In the genomic region with DNA sequence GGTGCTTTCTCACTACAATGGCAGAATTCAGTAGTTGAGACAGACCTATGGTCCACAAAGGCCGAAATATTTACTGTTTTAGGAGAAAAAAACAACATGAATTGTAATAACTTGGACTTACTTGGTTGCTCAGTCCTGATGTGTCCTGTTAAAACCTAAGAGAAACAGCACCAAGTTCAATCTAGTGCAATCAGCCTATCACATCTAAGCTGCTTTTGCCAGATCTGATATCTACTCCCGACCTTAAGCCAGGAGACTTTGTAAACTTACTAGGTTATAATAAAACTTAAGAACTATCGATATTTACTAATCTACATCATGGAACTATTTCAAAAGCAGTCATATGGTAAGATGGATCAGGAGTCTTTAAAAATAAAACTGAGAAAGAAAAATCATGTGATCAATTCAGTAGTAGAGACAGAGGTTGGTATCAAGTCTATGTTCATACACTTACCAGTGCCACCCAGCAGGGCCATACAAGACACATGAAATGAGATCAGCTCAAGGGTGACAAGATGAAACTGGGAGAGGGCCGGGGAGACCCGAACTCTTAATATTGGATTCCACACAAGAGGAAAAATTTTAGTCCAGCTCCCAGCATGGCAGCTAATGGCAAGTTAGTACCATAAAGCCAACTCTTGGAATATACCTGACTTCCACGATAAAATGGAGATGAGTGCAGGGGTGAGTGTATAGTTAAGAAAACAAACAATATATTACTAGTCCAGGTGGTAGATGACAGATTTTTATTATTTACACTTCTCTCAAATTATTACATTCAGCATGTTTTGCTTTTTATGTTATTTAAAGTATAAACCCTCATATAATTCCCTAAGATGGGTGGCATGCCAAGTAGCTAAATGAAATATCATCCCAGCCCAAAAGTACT, we compare ENCODE assay signal across 15 cellular contexts. TPM values are rescaled to one million over a fixed set of nuclear protein-coding genes. Genes with fewer than 3 reads are reported as not detected.
DNase-seq lines count a peak whose midpoint lies in the region; ATAC-seq and TF ChIP-seq lines count a peak whose summit lies in the region.
"Had no signal": no experiment of that assay in that cellular context is flagged by ENCODE, and none has a peak within 500 bp of the region (broad histone marks: within the 10 kb centered on the region; RNA-seq: fewer than 3 reads in every experiment).

No MANE protein-coding gene starts in this region.

- H3K9me3 ChIP-seq in PC-9 (ENCODE audit: insufficient read depth, low read depth): no peaks in the 10 kb centered on the region
- no peaks in the 10 kb centered on the region for H3K9me3 ChIP-seq in psoas muscle
- H3K9me3 ChIP-seq: suprapubic skin had no signal

- H3K4me2 ChIP-seq in PC-9: no peak overlapping the region

- H4K20me1 ChIP-seq in PC-9 (ENCODE audit: insufficient read depth): no peaks in the 10 kb centered on the region; the same call in 1 of the 2 replicates

- CTCF ChIA-PET in activated CD8-positive, alpha-beta T cell treated with anti-CD3 and anti-CD28 coated beads for 36 hours (lab: Charles Lee): interaction anchor here (0.7 to 4.2 kb wide), 8 partner anchors 8 to 418 kb away, joined by 3 to 23 read pairs (median 4); no protein-coding TSS in a partner anchor
- CTCF ChIA-PET in activated CD8-positive, alpha-beta T cell treated with anti-CD3 and anti-CD28 coated beads, Interleukin-2, amount 10 ng/mL, durations not matched to agents 7 days and 5 days (lab: Charles Lee): interaction anchor here (0.8 to 4.0 kb wide), 8 partner anchors 9 to 697 kb away, joined by 3 to 31 read pairs (median 5); no protein-coding TSS in a partner anchor
- CTCF ChIA-PET in PC-9 (lab: Charles Lee): interaction anchor here (0.6 kb wide), 1 partner anchor 14 kb away, joined by 8 read pairs; no protein-coding TSS in a partner anchor

- H3K9me3 Mint-ChIP-seq in activated CD8-positive, alpha-beta T cell treated with anti-CD3 and anti-CD28 coated beads for 36 hours: no peaks in the 10 kb centered on the region
- no peaks in the 10 kb centered on the region for H3K9me3 Mint-ChIP-seq in activated CD8-positive, alpha-beta T cell treated with anti-CD3 and anti-CD28 coated beads, Interleukin-2, amount 10 ng/mL, durations not matched to agents 7 days and 5 days (ENCODE audit: insufficient read depth)
- H3K9me3 Mint-ChIP-seq: activated CD4-positive, alpha-beta T cell treated with anti-CD3 and anti-CD28 coated beads, Interleukin-2, amount 10 ng/mL, durations not matched to agents 24 days and 14 days had no signal

- no peaks in the 10 kb centered on the region for H3K27me3 ChIP-seq in PC-9 (ENCODE audit: insufficient read depth, low read depth)
- no peaks in the 10 kb centered on the region for H3K27me3 ChIP-seq in psoas muscle (ENCODE audit: insufficient read depth in 3 of 3, low read length in 2 of 3)
- H3K27me3 ChIP-seq: dorsolateral prefrontal cortex, suprapubic skin had no signal

- 85 to 92% (median 87%) methylated on average over 6 of the region's 6 CpGs for WGBS in psoas muscle, 3 donors

- H3K36me3 ChIP-seq in PC-9 (ENCODE audit: low read depth) (peaks cover 11% of the 10 kb centered on the region; the same call in 1 of the 2 replicates), psoas muscle (ENCODE audit: insufficient read depth in 1 of 2, low read depth in 1 of 2) (peaks cover 0 to 19% of the 10 kb centered on the region in 2 donors)

- ATAC-seq in activated CD8-positive, alpha-beta T cell treated with anti-CD3 and anti-CD28 coated beads for 36 hours: peak; percentile 29
- ATAC-seq in activated CD8-positive, alpha-beta T cell treated with anti-CD3 and anti-CD28 coated beads, Interleukin-2, amount 10 ng/mL, durations not matched to agents 7 days and 5 days: no peak
- peak in 2 of 4 donors; percentile 12 to 32 for ATAC-seq in psoas muscle
- no peak for ATAC-seq in HG03159 (IDR thresholded peaks at IDR 0.05; ENCODE audit: unreplicated experiment)

- no peak for TF ChIP-seq CTCF in activated CD8-positive, alpha-beta T cell treated with anti-CD3 and anti-CD28 coated beads for 36 hours (IDR thresholded peaks at IDR 0.05)
- TF ChIP-seq CTCF in PC-9 (conservative IDR thresholded peaks at IDR 0.05): no peak
- no peak for TF ChIP-seq CTCF in choroid plexus epithelial cell (conservative IDR thresholded peaks at IDR 0.05; ENCODE audit: low read depth, low read length)
- TF ChIP-seq CTCF in psoas muscle (IDR thresholded peaks at IDR 0.05): no peak

- no peak overlapping the region for H3K4me3 ChIP-seq in PC-9
- no peak overlapping the region for H3K4me3 ChIP-seq in choroid plexus epithelial cell (ENCODE audit: low read depth, low read length)
- no peak overlapping the region for H3K4me3 ChIP-seq in psoas muscle
- H3K4me3 ChIP-seq: dorsolateral prefrontal cortex, suprapubic skin had no signal

- peak overlapping the region; percentile 45 for H3K27ac Mint-ChIP-seq in activated CD8-positive, alpha-beta T cell treated with anti-CD3 and anti-CD28 coated beads for 36 hours
- no peak overlapping the region for H3K27ac Mint-ChIP-seq in activated CD8-positive, alpha-beta T cell treated with anti-CD3 and anti-CD28 coated beads, Interleukin-2, amount 10 ng/mL, durations not matched to agents 7 days and 5 days
- H3K27ac Mint-ChIP-seq: activated CD4-positive, alpha-beta T cell treated with anti-CD3 and anti-CD28 coated beads, Interleukin-2, amount 10 ng/mL, durations not matched to agents 24 days and 14 days had no signal

- H3K4me1 Mint-ChIP-seq in activated CD8-positive, alpha-beta T cell treated with anti-CD3 and anti-CD28 coated beads for 36 hours (ENCODE audit: low read depth): peaks cover 28% of the 10 kb centered on the region
- peaks cover 6% of the 10 kb centered on the region for H3K4me1 Mint-ChIP-seq in activated CD8-positive, alpha-beta T cell treated with anti-CD3 and anti-CD28 coated beads, Interleukin-2, amount 10 ng/mL, durations not matched to agents 7 days and 5 days (ENCODE audit: low read depth)

- no TSS peak for BruUV-seq in PC-9 (replicated peaks; lab: Mats Ljungman, UMichigan)

- no peak for DNase-seq in activated CD8-positive, alpha-beta T cell treated with anti-CD3 and anti-CD28 coated beads for 36 hours
- no peak for DNase-seq in activated CD8-positive, alpha-beta T cell treated with anti-CD3 and anti-CD28 coated beads, Interleukin-2, amount 10 ng/mL, durations not matched to agents 7 days and 5 days
- no peak for DNase-seq in PC-9
- DNase-seq in choroid plexus epithelial cell (ENCODE audit: low read depth): peak; percentile 39
- DNase-seq in psoas muscle: no peak
- DNase-seq in AG20443 (ENCODE audit: low spot score): no peak
- no peak for DNase-seq in HT-29 (ENCODE audit: low spot score)
- DNase-seq: activated CD4-positive, alpha-beta T cell treated with anti-CD3 and anti-CD28 coated beads, Interleukin-2, amount 10 ng/mL, durations not matched to agents 24 days and 14 days; activated T-cell treated with anti-CD3 and anti-CD28 coated beads, Interleukin-2, amount 50 U/mL, for 48 hours; dorsolateral prefrontal cortex; hypothalamus; NCI-H187 treated with DMSO at 0.1 percent for 48 hours; stimulated activated CD4-positive, alpha-beta T cell treated with anti-CD3 and anti-CD28 coated beads, Interleukin-15, amount 100 ng/mL, for 24 hours had no signal

- H2AFZ ChIP-seq in PC-9: no peak overlapping the region

- H3K27ac ChIP-seq in PC-9 (peak overlapping the region; percentile 55), psoas muscle (peak overlapping the region; percentile 71)
- H3K27ac ChIP-seq: suprapubic skin had no signal

- H3K4me1 ChIP-seq in PC-9 (replicated peaks; ENCODE audit: insufficient read depth) (peaks cover 14% of the 10 kb centered on the region; the same call in 1 of the 2 replicates), psoas muscle (peaks cover 24% of the 10 kb centered on the region)

- peaks cover 47% of the 10 kb centered on the region for H3F3A ChIP-seq in PC-9 (ENCODE audit: insufficient read depth, low read depth)

- POLR2A ChIA-PET in activated CD8-positive, alpha-beta T cell treated with anti-CD3 and anti-CD28 coated beads for 36 hours (lab: Charles Lee): interaction anchor here (0.9 to 1.8 kb wide), 2 partner anchors 10 to 31 kb away, joined by 3 to 5 read pairs; no protein-coding TSS in a partner anchor
- POLR2A ChIA-PET in activated CD8-positive, alpha-beta T cell treated with anti-CD3 and anti-CD28 coated beads, Interleukin-2, amount 10 ng/mL, durations not matched to agents 7 days and 5 days (lab: Charles Lee): no interaction called here
- POLR2A ChIA-PET in PC-9 (lab: Charles Lee; ENCODE audit: unreplicated experiment): no interaction called here

- no peaks in the 10 kb centered on the region for H3K79me2 ChIP-seq in PC-9 (ENCODE audit: low read depth)

- intact Hi-C loops in activated CD8-positive, alpha-beta T cell treated with anti-CD3 and anti-CD28 coated beads for 36 hours (cut with micrococcal nuclease): no loop called here
- intact Hi-C loops in PC-9 (cut with micrococcal nuclease; ENCODE audit: unreplicated experiment): no loop called here
- intact Hi-C loops in psoas muscle (cut with DNase I): loop anchor here in 1 of 2 donors (5.0 kb wide), 1 partner anchor 418 kb away; no protein-coding TSS in a partner anchor

- H3K9me2 ChIP-seq in PC-9 (ENCODE audit: insufficient read depth): no peaks in the 10 kb centered on the region

- H3K36me3 Mint-ChIP-seq in activated CD8-positive, alpha-beta T cell treated with anti-CD3 and anti-CD28 coated beads for 36 hours (ENCODE audit: low read depth): peaks cover 40% of the 10 kb centered on the region
- H3K36me3 Mint-ChIP-seq in activated CD8-positive, alpha-beta T cell treated with anti-CD3 and anti-CD28 coated beads, Interleukin-2, amount 10 ng/mL, durations not matched to agents 7 days and 5 days (ENCODE audit: low read depth): peaks cover 59% of the 10 kb centered on the region

- no peaks in the 10 kb centered on the region for H3K27me3 Mint-ChIP-seq in activated CD8-positive, alpha-beta T cell treated with anti-CD3 and anti-CD28 coated beads for 36 hours
- H3K27me3 Mint-ChIP-seq in activated CD8-positive, alpha-beta T cell treated with anti-CD3 and anti-CD28 coated beads, Interleukin-2, amount 10 ng/mL, durations not matched to agents 7 days and 5 days (ENCODE audit: low read depth): no peaks in the 10 kb centered on the region
- H3K27me3 Mint-ChIP-seq: activated CD4-positive, alpha-beta T cell treated with anti-CD3 and anti-CD28 coated beads, Interleukin-2, amount 10 ng/mL, durations not matched to agents 24 days and 14 days had no signal

- H3K4me3 Mint-ChIP-seq in activated CD8-positive, alpha-beta T cell treated with anti-CD3 and anti-CD28 coated beads for 36 hours: no peak overlapping the region
- no peak overlapping the region for H3K4me3 Mint-ChIP-seq in activated CD8-positive, alpha-beta T cell treated with anti-CD3 and anti-CD28 coated beads, Interleukin-2, amount 10 ng/mL, durations not matched to agents 7 days and 5 days
- H3K4me3 Mint-ChIP-seq: activated CD4-positive, alpha-beta T cell treated with anti-CD3 and anti-CD28 coated beads, Interleukin-2, amount 10 ng/mL, durations not matched to agents 24 days and 14 days had no signal

RNA-seq across cellular contexts. Expression of a gene that starts 27.5 kb away (rescaled TPM):
- 10 to 100 TPM; 54.9 to 61.9 TPM for total RNA-seq in activated CD8-positive, alpha-beta T cell treated with anti-CD3 and anti-CD28 coated beads for 36 hours
- total RNA-seq in activated CD8-positive, alpha-beta T cell treated with anti-CD3 and anti-CD28 coated beads, Interleukin-2, amount 10 ng/mL, durations not matched to agents 7 days and 5 days: 10 to 100 TPM; 56.3 to 61.0 TPM
- total RNA-seq in PC-9 (2021) (38.7 and 51.0 TPM in 2 replicates), psoas muscle (100 to 1,000 TPM; 187 to 254 (median 211) TPM)
- polyA plus RNA-seq in psoas muscle: 100 to 1,000 TPM in 1 of 3 donors, 10 to 100 TPM in 2; 48.3 to 108 (median 76.1) TPM
- 120 and 129 TPM in 2 replicates for total RNA-seq in HT-29 (2014; rRNA removed; shearing (Covaris generic))

RNA-seq across cellular contexts. Expression of a gene that starts 36.5 kb away (rescaled TPM):
- 100 to 1,000 TPM; 186 to 192 TPM for total RNA-seq in activated CD8-positive, alpha-beta T cell treated with anti-CD3 and anti-CD28 coated beads for 36 hours
- 100 to 1,000 TPM; 183 to 194 TPM for total RNA-seq in activated CD8-positive, alpha-beta T cell treated with anti-CD3 and anti-CD28 coated beads, Interleukin-2, amount 10 ng/mL, durations not matched to agents 7 days and 5 days
- 68.5 and 82.1 TPM in 2 replicates for total RNA-seq in PC-9 (2021)
- 10 to 100 TPM; 70.6 to 97.6 (median 80.0) TPM for total RNA-seq in psoas muscle
- polyA plus RNA-seq in psoas muscle: 100 to 1,000 TPM in 1 of 3 donors, 10 to 100 TPM in 2; 52.8 to 104 (median 91.4) TPM
- total RNA-seq in HT-29 (2014; rRNA removed; shearing (Covaris generic)): 179 and 240 TPM in 2 replicates
